14 cellular contexts compared by ENCODE assay signal in the genomic region with DNA sequence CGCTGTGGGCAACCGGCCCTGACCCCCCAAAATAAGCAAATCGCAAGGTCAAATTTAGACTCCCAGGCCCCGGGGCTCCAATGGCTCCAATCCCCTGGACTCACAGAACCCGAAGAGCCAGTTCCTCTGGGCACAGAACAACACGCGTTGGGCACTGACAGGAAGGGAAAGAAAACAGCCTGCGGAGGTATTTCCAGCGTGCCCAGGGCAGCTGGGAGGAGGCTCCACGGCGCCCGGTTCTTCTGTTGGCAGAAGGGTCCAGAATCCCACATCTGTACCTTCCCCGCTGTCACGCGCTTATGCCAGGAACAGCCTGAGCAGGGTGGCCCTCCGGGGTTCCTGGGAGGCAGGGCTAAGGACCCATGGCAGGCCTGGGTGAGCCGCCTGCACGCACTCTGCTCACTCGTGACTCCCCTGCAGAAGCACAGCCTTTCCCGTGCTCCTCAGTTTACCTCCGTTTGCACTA.
DNase-seq lines count a peak whose midpoint lies in the region; ATAC-seq and TF ChIP-seq lines count a peak whose summit lies in the region.
"Had no signal": no experiment of that assay in that cellular context is flagged by ENCODE, and none has a peak within 500 bp of the region (broad histone marks: within the 10 kb centered on the region; RNA-seq: fewer than 3 reads in every experiment).

No MANE protein-coding gene starts in this region.

- H3K36me3 Mint-ChIP-seq in chondrocyte (ENCODE audit: low read depth) = no peaks in the 10 kb centered on the region
- no peaks in the 10 kb centered on the region for H3K36me3 Mint-ChIP-seq in activated T-helper 1 cell treated with anti-CD3 and anti-CD28 coated beads, Interleukin-12 subunit alpha, Interleukin-12 subunit beta, Interleukin-2, Interleukin-4 antibody, amounts not matched to agents 30 ng/mL and 10 ng/mL and 1 ng/mL, durations not matched to agents 14 hours and 24 hours and 36 hours (ENCODE audit: low read depth)

- H3F3A ChIP-seq in MM.1S (ENCODE audit: insufficient read depth, low read length) = no peaks in the 10 kb centered on the region

- H3K27me3 Mint-ChIP-seq in chondrocyte (ENCODE audit: low read depth) = no peaks in the 10 kb centered on the region
- H3K27me3 Mint-ChIP-seq in activated T-helper 1 cell treated with anti-CD3 and anti-CD28 coated beads, Interleukin-12 subunit alpha, Interleukin-12 subunit beta, Interleukin-2, Interleukin-4 antibody, amounts not matched to agents 30 ng/mL and 10 ng/mL and 1 ng/mL, durations not matched to agents 14 hours and 24 hours and 36 hours (ENCODE audit: insufficient read depth) = peaks cover 5% of the 10 kb centered on the region

- H3K4me3 Mint-ChIP-seq in chondrocyte (ENCODE audit: unreplicated experiment) = no peak overlapping the region
- no peak overlapping the region for H3K4me3 Mint-ChIP-seq in activated T-helper 1 cell treated with anti-CD3 and anti-CD28 coated beads, Interleukin-12 subunit alpha, Interleukin-12 subunit beta, Interleukin-2, Interleukin-4 antibody, amounts not matched to agents 30 ng/mL and 10 ng/mL and 1 ng/mL, durations not matched to agents 14 hours and 24 hours and 36 hours

- peaks cover 81% of the 10 kb centered on the region for H3K27me3 ChIP-seq in MM.1S (replicated peaks; ENCODE audit: insufficient read depth, low read length)
- H3K27me3 ChIP-seq in upper lobe of right lung = no peaks in the 10 kb centered on the region
- H3K27me3 ChIP-seq: colonic mucosa had no signal

- no peaks in the 10 kb centered on the region for H4K20me1 ChIP-seq in MM.1S (ENCODE audit: insufficient read depth, low read length)

- H3K4me3 ChIP-seq in MM.1S (ENCODE audit: low read length) (peak overlapping the region; percentile 58), upper lobe of right lung (no peak overlapping the region)
- H3K4me3 ChIP-seq: colonic mucosa had no signal

- no peak overlapping the region for H3K27ac Mint-ChIP-seq in chondrocyte (ENCODE audit: unreplicated experiment)
- no peak overlapping the region for H3K27ac Mint-ChIP-seq in activated T-helper 1 cell treated with anti-CD3 and anti-CD28 coated beads, Interleukin-12 subunit alpha, Interleukin-12 subunit beta, Interleukin-2, Interleukin-4 antibody, amounts not matched to agents 30 ng/mL and 10 ng/mL and 1 ng/mL, durations not matched to agents 14 hours and 24 hours and 36 hours

- H3K9ac ChIP-seq in MM.1S (ENCODE audit: low read length) = peak overlapping the region; percentile 28; the same call in 1 of the 2 replicates

- peak overlapping the region; percentile 84 for H3K4me2 ChIP-seq in MM.1S (ENCODE audit: low read depth, low read length)

- no peaks in the 10 kb centered on the region for H3K36me3 ChIP-seq in MM.1S (replicated peaks; ENCODE audit: insufficient read depth, low read length)
- H3K36me3 ChIP-seq in upper lobe of right lung = no peaks in the 10 kb centered on the region
- H3K36me3 ChIP-seq: colonic mucosa had no signal

- no peaks in the 10 kb centered on the region for H3K79me2 ChIP-seq in MM.1S (ENCODE audit: low read length)

- H2AFZ ChIP-seq in MM.1S (ENCODE audit: low read length) = peak overlapping the region; percentile 69

- H3K9me2 ChIP-seq in MM.1S (replicated peaks; ENCODE audit: insufficient read depth, low read length) = no peaks in the 10 kb centered on the region

- DNase-seq in MM.1S (no peak), chondrocyte (ENCODE audit: low spot score) (peak; percentile 77), mucosa of gallbladder (ENCODE audit: low spot score) (peak; percentile 56), upper lobe of right lung (peak; percentile 62)
- DNase-seq in activated T-helper 1 cell treated with anti-CD3 and anti-CD28 coated beads, Interleukin-12 subunit alpha, Interleukin-12 subunit beta, Interleukin-2, Interleukin-4 antibody, amounts not matched to agents 30 ng/mL and 10 ng/mL and 1 ng/mL, durations not matched to agents 14 hours and 24 hours and 36 hours (ENCODE audit: low spot score) = no peak
- no peak for DNase-seq in activated CD4-positive, alpha-beta T cell treated with anti-CD3 and anti-CD28 coated beads for 1 hour
- DNase-seq: activated CD4-positive, alpha-beta T cell treated with anti-CD3 and anti-CD28 coated beads, Interleukin-2, amount 50 U/mL, for 1 hour; activated naive CD4-positive, alpha-beta T cell treated with Interleukin-2 at 50 U/mL for 16 hours; colonic mucosa; NCI-H187; NCI-H226 had no signal

- peaks cover 3% of the 10 kb centered on the region for H3K9me3 Mint-ChIP-seq in chondrocyte (ENCODE audit: low read depth)
- H3K9me3 Mint-ChIP-seq in activated T-helper 1 cell treated with anti-CD3 and anti-CD28 coated beads, Interleukin-12 subunit alpha, Interleukin-12 subunit beta, Interleukin-2, Interleukin-4 antibody, amounts not matched to agents 30 ng/mL and 10 ng/mL and 1 ng/mL, durations not matched to agents 14 hours and 24 hours and 36 hours = no peaks in the 10 kb centered on the region

- TF ChIP-seq CTCF in MM.1S (IDR thresholded peaks at IDR 0.05; ENCODE audit: low read length) = no peak
- TF ChIP-seq CTCF in chondrocyte (IDR thresholded peaks at IDR 0.05) = no peak
- TF ChIP-seq CTCF in upper lobe of right lung (IDR thresholded peaks at IDR 0.05) = no peak

- H3K4me1 ChIP-seq in MM.1S (ENCODE audit: low read length) = no peaks in the 10 kb centered on the region
- peaks cover 13% of the 10 kb centered on the region for H3K4me1 ChIP-seq in upper lobe of right lung
- H3K4me1 ChIP-seq: colonic mucosa had no signal

- H3K27ac ChIP-seq in MM.1S (ENCODE audit: low read length) = no peak overlapping the region
- no peak overlapping the region for H3K27ac ChIP-seq in upper lobe of right lung
- H3K27ac ChIP-seq: colonic mucosa had no signal

- no peak for ATAC-seq in upper lobe of right lung
- ATAC-seq in GM18861 (IDR thresholded peaks at IDR 0.05; ENCODE audit: unreplicated experiment) = no peak
- ATAC-seq: HepG2, left lobe of liver had no signal

- peaks cover 65% of the 10 kb centered on the region for H3K4me1 Mint-ChIP-seq in chondrocyte (ENCODE audit: low read depth)
- H3K4me1 Mint-ChIP-seq in activated T-helper 1 cell treated with anti-CD3 and anti-CD28 coated beads, Interleukin-12 subunit alpha, Interleukin-12 subunit beta, Interleukin-2, Interleukin-4 antibody, amounts not matched to agents 30 ng/mL and 10 ng/mL and 1 ng/mL, durations not matched to agents 14 hours and 24 hours and 36 hours (ENCODE audit: low read depth) = no peaks in the 10 kb centered on the region

- no peaks in the 10 kb centered on the region for H3K9me3 ChIP-seq in MM.1S (replicated peaks; ENCODE audit: insufficient read depth, low read length)
- H3K9me3 ChIP-seq in upper lobe of right lung = no peaks in the 10 kb centered on the region
- H3K9me3 ChIP-seq: colonic mucosa had no signal

- intact Hi-C loops in upper lobe of right lung (cut with DNase I) = no loop called here
- intact Hi-C loops in activated T-helper 1 cell treated with anti-CD3 and anti-CD28 coated beads, Interleukin-12 subunit alpha, Interleukin-12 subunit beta, Interleukin-2, Interleukin-4 antibody, amounts not matched to agents 30 ng/mL and 10 ng/mL and 1 ng/mL, durations not matched to agents 14 hours and 24 hours and 36 hours (cut with micrococcal nuclease) = no loop called here

Comparison
In these comparisons a context has a peak if more than half of its experiments do, and no peak if none do; other contexts are left out.
1. DNase-seq: peak in chondrocyte (single experiment), mucosa of gallbladder (single experiment) and upper lobe of right lung (single experiment); none in MM.1S (single experiment), activated T-helper 1 cell treated with anti-CD3 and anti-CD28 coated beads, Interleukin-12 subunit alpha, Interleukin-12 subunit beta, Interleukin-2, Interleukin-4 antibody, amounts not matched to agents 30 ng/mL and 10 ng/mL and 1 ng/mL, durations not matched to agents 14 hours and 24 hours and 36 hours (single experiment) and activated CD4-positive, alpha-beta T cell treated with anti-CD3 and anti-CD28 coated beads for 1 hour (single experiment).